ENCODE assay signal across 23 cellular contexts in the genomic region with DNA sequence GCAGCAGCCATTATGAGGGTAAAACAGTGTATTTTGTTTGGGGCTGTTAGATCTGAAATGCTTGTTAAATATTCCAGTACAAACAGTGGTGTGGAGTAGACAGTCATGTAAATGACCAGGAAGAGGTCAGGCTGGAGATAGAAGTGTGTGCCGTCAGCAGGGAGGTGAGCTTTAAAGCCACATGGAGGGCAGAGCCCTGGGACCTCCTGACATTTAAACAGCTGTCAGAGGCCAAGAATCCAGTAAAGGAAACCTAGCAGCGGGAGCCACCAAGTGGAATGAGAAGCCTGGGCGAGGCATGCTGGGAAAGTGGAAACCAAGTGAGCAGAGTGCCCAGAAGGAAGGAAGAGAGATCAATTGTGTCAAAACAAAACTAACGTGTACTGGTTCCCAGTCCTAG. TPM values are rescaled to one million over a fixed set of nuclear protein-coding genes. Genes with fewer than 3 reads are reported as not detected.
"Had no signal": no experiment of that assay in that cellular context is flagged by ENCODE, and none has a peak within 500 bp of the region (broad histone marks: within the 10 kb centered on the region; RNA-seq: fewer than 3 reads in every experiment).

No MANE protein-coding gene starts in this region.

- H3K27me3 ChIP-seq: foreskin keratinocyte, hepatocyte, tibial artery, upper lobe of left lung, vagina had no signal

- H3K9me3 Mint-ChIP-seq: endodermal cell; memory B cell; mesothelial cell of epicardium; naive B cell; stimulated activated memory B cell treated with anti-CD40 and anti-IgM and Interleukin-4, amounts not matched to agents 10 μg/mL and 1 μg/mL and 100 μg/mL, for 72 hours; stimulated activated naive CD8-positive, alpha-beta T cell treated with anti-CD3 and anti-CD28 coated beads, Interleukin-15, Interleukin-2, amounts not matched to agents 100 ng/mL and 50 ng/mL, for 24 hours had no signal

- H3K36me3 Mint-ChIP-seq: mesothelial cell of epicardium had no signal

- H3K27me3 Mint-ChIP-seq: memory B cell; naive B cell; stimulated activated memory B cell treated with anti-CD40 and anti-IgM and Interleukin-4, amounts not matched to agents 10 μg/mL and 1 μg/mL and 100 μg/mL, for 72 hours; stimulated activated naive CD8-positive, alpha-beta T cell treated with anti-CD3 and anti-CD28 coated beads, Interleukin-15, Interleukin-2, amounts not matched to agents 100 ng/mL and 50 ng/mL, for 24 hours had no signal

- H3K27ac ChIP-seq: coronary artery, hepatocyte, left ventricle myocardium inferior, lower lobe of right lung, tibial artery, upper lobe of left lung, vagina had no signal

- FAIRE-seq: endothelial cell of umbilical vein, kidney had no signal

- ATAC-seq: foreskin keratinocyte; left cardiac atrium; lower lobe of right lung; stimulated activated memory B cell treated with anti-CD40 and anti-IgM and Interleukin-4, amounts not matched to agents 10 μg/mL and 1 μg/mL and 100 μg/mL, for 72 hours had no signal

- H3K79me2 ChIP-seq: hepatocyte had no signal

- H3K36me3 ChIP-seq: left ventricle myocardium inferior, lower lobe of right lung, tibial artery, upper lobe of left lung, vagina had no signal

- H2AFZ ChIP-seq: hepatocyte had no signal

- H3K4me1 Mint-ChIP-seq: endodermal cell; memory B cell; naive B cell; stimulated activated memory B cell treated with anti-CD40 and anti-IgM and Interleukin-4, amounts not matched to agents 10 μg/mL and 1 μg/mL and 100 μg/mL, for 72 hours had no signal

- H3K4me2 ChIP-seq: hepatocyte, smooth muscle cell had no signal

- H3K4me3 ChIP-seq: coronary artery, hepatocyte, left ventricle myocardium inferior, lower lobe of right lung, smooth muscle cell, tibial artery, upper lobe of left lung, vagina had no signal

- H3K4me3 Mint-ChIP-seq: endodermal cell; memory B cell; mesothelial cell of epicardium; naive B cell; stimulated activated memory B cell treated with anti-CD40 and anti-IgM and Interleukin-4, amounts not matched to agents 10 μg/mL and 1 μg/mL and 100 μg/mL, for 72 hours; stimulated activated naive CD8-positive, alpha-beta T cell treated with anti-CD3 and anti-CD28 coated beads, Interleukin-15, Interleukin-2, amounts not matched to agents 100 ng/mL and 50 ng/mL, for 24 hours had no signal

- H3K9me3 ChIP-seq: left ventricle myocardium inferior, lower lobe of right lung, tibial artery, upper lobe of left lung, vagina had no signal

- H3K4me1 ChIP-seq: tibial artery had no signal

- DNase-seq: effector CD4-positive, alpha-beta T cell; endodermal cell; erythroblast; foreskin keratinocyte; kidney; left cardiac atrium; left ventricle myocardium inferior; lower lobe of right lung; naive B cell; posterior cingulate gyrus; stimulated activated CD4-positive, alpha-beta T cell treated with anti-CD3 and anti-CD28 coated beads, Interleukin-2, amount 100 ng/mL, for 48 hours; stimulated activated CD8-positive, alpha-beta memory T cell treated with anti-CD3 and anti-CD28 coated beads, Interleukin-4, amount 100 ng/mL, for 48 hours; tibial artery; upper lobe of left lung had no signal

- H3K27ac Mint-ChIP-seq: endodermal cell; memory B cell; mesothelial cell of epicardium; stimulated activated memory B cell treated with anti-CD40 and anti-IgM and Interleukin-4, amounts not matched to agents 10 μg/mL and 1 μg/mL and 100 μg/mL, for 72 hours; stimulated activated naive CD8-positive, alpha-beta T cell treated with anti-CD3 and anti-CD28 coated beads, Interleukin-15, Interleukin-2, amounts not matched to agents 100 ng/mL and 50 ng/mL, for 24 hours had no signal

RNA-seq across cellular contexts. Expression of gene C17orf67, which starts 26.8 kb away (rescaled TPM):
- total RNA-seq: smooth muscle cell had no signal
